In genomic region chr1:29258974-29259801, GRCh38 we compare ENCODE assay signal across 8 cellular contexts. TPM values are rescaled to one million over a fixed set of nuclear protein-coding genes. Genes with fewer than 3 reads are reported as not detected.
A peak's percentile ranks its signal among the peaks of the same experiment; 100 is the strongest.
DNase-seq lines count a peak whose midpoint lies in the region; ATAC-seq and TF ChIP-seq lines count a peak whose summit lies in the region.

No MANE protein-coding gene starts in this region.

- H3K9ac ChIP-seq in OCI-LY3 (ENCODE audit: low read length): no peak overlapping the region
- H3K9ac ChIP-seq in fibroblast of lung (ENCODE audit: insufficient read depth, low read length): peak overlapping the region; percentile 29
- no peak overlapping the region for H3K9ac ChIP-seq in neural cell (ENCODE audit: low read length)

- no peaks in the 10 kb centered on the region for H4K20me1 ChIP-seq in OCI-LY3 (ENCODE audit: insufficient read depth, low read length)
- H4K20me1 ChIP-seq in fibroblast of lung (ENCODE audit: control insufficient read depth, extremely low read depth, insufficient read depth, low read length): no peaks in the 10 kb centered on the region
- no peaks in the 10 kb centered on the region for H4K20me1 ChIP-seq in neural cell (ENCODE audit: insufficient read depth)

- DNase-seq in AG10803 (ENCODE audit: low read depth): no peak
- DNase-seq in fibroblast of lung (ENCODE audit: low read depth in 2 of 2): no peak
- no peak for DNase-seq in 8988T
- no peak for DNase-seq in activated naive CD4-positive, alpha-beta T cell (lab: John Stamatoyannopoulos, UW)

- ATAC-seq in GM21786 (IDR thresholded peaks at IDR 0.05; ENCODE audit: unreplicated experiment) (no peak), GM19023 (IDR thresholded peaks at IDR 0.05; ENCODE audit: unreplicated experiment) (no peak)

- H2AFZ ChIP-seq in OCI-LY3 (ENCODE audit: low read depth, low read length) (no peak overlapping the region), fibroblast of lung (ENCODE audit: low read length) (peak overlapping the region; percentile 60), neural cell (ENCODE audit: low read depth, low read length) (no peak overlapping the region)

- H3K27ac ChIP-seq in OCI-LY3 (ENCODE audit: low read length) (no peak overlapping the region), fibroblast of lung (ENCODE audit: insufficient read depth, low read length) (no peak overlapping the region), neural cell (ENCODE audit: low read length) (no peak overlapping the region)

- H3F3A ChIP-seq in neural cell (ENCODE audit: insufficient read depth, low read length, poor library complexity, severe bottlenecking): no peaks in the 10 kb centered on the region

- H3K9me3 ChIP-seq in OCI-LY3 (ENCODE audit: insufficient read depth, low read length) (no peaks in the 10 kb centered on the region), fibroblast of lung (ENCODE audit: control insufficient read depth, insufficient read depth, low read depth, low read length) (no peaks in the 10 kb centered on the region), neural cell (ENCODE audit: low read length) (no peaks in the 10 kb centered on the region)

- H3K4me3 ChIP-seq in AG10803 (ENCODE audit: low read length) (peak overlapping the region; percentile 53), OCI-LY3 (ENCODE audit: low read length) (peak overlapping the region; percentile 77), fibroblast of lung (replicated peaks in 1 of 4; ENCODE audit: control extremely low read depth in 1 of 4, insufficient read depth in 1 of 4, low read depth in 3 of 4, low read length in 4 of 4) (peak overlapping the region; percentile 32 to 67 (median 38)), neural cell (ENCODE audit: low read length) (peak overlapping the region; percentile 63)

- TF ChIP-seq CTCF in AG10803 (conservative IDR thresholded peaks at IDR 0.05; ENCODE audit: low read length) (no peak), OCI-LY3 (IDR thresholded peaks at IDR 0.05; ENCODE audit: low read depth, low read length) (no peak), fibroblast of lung (conservative IDR thresholded peaks at IDR 0.05 in 1 of 2, IDR thresholded peaks at IDR 0.05 in 1 of 2; ENCODE audit: low read depth in 1 of 2, low read length in 2 of 2) (no peak), neural cell (IDR thresholded peaks at IDR 0.05; ENCODE audit: poor library complexity, severe bottlenecking) (no peak)

- no peak for TF ChIP-seq RAD21 in neural cell (conservative IDR thresholded peaks at IDR 0.05)

- no peaks in the 10 kb centered on the region for H3K36me3 ChIP-seq in OCI-LY3 (replicated peaks; ENCODE audit: low read depth, low read length)
- no peaks in the 10 kb centered on the region for H3K36me3 ChIP-seq in fibroblast of lung (ENCODE audit: control insufficient read depth, insufficient read depth, low read length)
- no peaks in the 10 kb centered on the region for H3K36me3 ChIP-seq in neural cell (ENCODE audit: insufficient read depth, low read length)

- H3K4me2 ChIP-seq in OCI-LY3 (ENCODE audit: low read length): peak overlapping the region; percentile 74
- H3K4me2 ChIP-seq in fibroblast of lung (ENCODE audit: extremely low read depth, insufficient read depth, low read length): peak overlapping the region; percentile 92
- no peak overlapping the region for H3K4me2 ChIP-seq in neural cell (ENCODE audit: low read length)

- no peak for TF ChIP-seq EP300 in neural cell (conservative IDR thresholded peaks at IDR 0.05; ENCODE audit: poor library complexity, severe bottlenecking)

- H3K27me3 ChIP-seq in OCI-LY3 (ENCODE audit: low read depth, low read length) (0 out of 2 replicates have a peak, but pooled peaks cover 6% of the 10 kb centered on the region), fibroblast of lung (ENCODE audit: control insufficient read depth, insufficient read depth, low read length) (peaks cover 2% of the 10 kb centered on the region), neural cell (ENCODE audit: insufficient read depth, low read depth, low read length) (peaks cover 23% of the 10 kb centered on the region)

- H3K4me1 ChIP-seq in OCI-LY3 (ENCODE audit: low read length) (no peaks in the 10 kb centered on the region), fibroblast of lung (ENCODE audit: control insufficient read depth, extremely low read depth, insufficient read depth, low read length) (no peaks in the 10 kb centered on the region)

- H3K9me2 ChIP-seq in neural cell (ENCODE audit: insufficient read depth, low read length): no peaks in the 10 kb centered on the region

- no peaks in the 10 kb centered on the region for H3K79me2 ChIP-seq in OCI-LY3 (ENCODE audit: low read length)
- H3K79me2 ChIP-seq in fibroblast of lung (ENCODE audit: control insufficient read depth, insufficient read depth, low read length): no peaks in the 10 kb centered on the region
- no peaks in the 10 kb centered on the region for H3K79me2 ChIP-seq in neural cell (replicated peaks; ENCODE audit: insufficient read depth, low read length)

TF ChIP-seq in neural cell, 6 proteins besides CTCF, POLR2A, EP300 and RAD21:
- TF ChIP-seq SMC3 (conservative IDR thresholded peaks at IDR 0.05; ENCODE audit: poor library complexity): no peak
- TF ChIP-seq EZH2 (IDR thresholded peaks at IDR 0.05; ENCODE audit: borderline replicate concordance, insufficient read depth, low read length, poor library complexity, severe bottlenecking): no peak
- TF ChIP-seq MXI1 (conservative IDR thresholded peaks at IDR 0.05; ENCODE audit: poor library complexity, severe bottlenecking): no peak
- no peak for TF ChIP-seq TAF1 (IDR thresholded peaks at IDR 0.05; ENCODE audit: low read depth)
- no peak for TF ChIP-seq POLR2AphosphoS5 (IDR thresholded peaks at IDR 0.05)
- TF ChIP-seq REST (IDR thresholded peaks at IDR 0.05; ENCODE audit: borderline replicate concordance): no peak
TF ChIP-seq in neural cell: peak in this region for 0.

RNA-seq across cellular contexts. Expression of gene PTPRU, which starts 22.9 kb away (rescaled TPM):
- total RNA-seq in fibroblast of lung: 25.8 and 27.0 TPM in 2 replicates
- 0.58 and 1.4 TPM in 2 replicates for polyA plus RNA-seq in fibroblast of lung
- 1.5 and 3.1 TPM in 2 replicates for polyA plus RNA-seq in fibroblast of lung (2012)
- polyA minus RNA-seq in fibroblast of lung (ENCODE audit: low replicate concordance): 2.6 and 17.7 TPM in 2 replicates
- polyA plus RNA-seq in neural cell: 2.5 and 5.0 TPM in 2 replicates
- 8.3 and 10.1 TPM in 2 replicates for polyA minus RNA-seq in neural cell

RNA-seq across cellular contexts. Expression of gene MECR, which starts 28.5 kb away (rescaled TPM):
- total RNA-seq in fibroblast of lung: 16.9 and 17.5 TPM in 2 replicates
- 19.8 and 21.0 TPM in 2 replicates for polyA plus RNA-seq in fibroblast of lung
- 30.5 and 31.6 TPM in 2 replicates for polyA plus RNA-seq in fibroblast of lung (2012)
- polyA minus RNA-seq in fibroblast of lung (ENCODE audit: low replicate concordance): 25.3 and 62.5 TPM in 2 replicates
- polyA plus RNA-seq in neural cell: 14.0 and 27.6 TPM in 2 replicates
- 17.8 and 18.5 TPM in 2 replicates for polyA minus RNA-seq in neural cell
